8 cellular contexts compared by ENCODE assay signal in the genomic region with DNA sequence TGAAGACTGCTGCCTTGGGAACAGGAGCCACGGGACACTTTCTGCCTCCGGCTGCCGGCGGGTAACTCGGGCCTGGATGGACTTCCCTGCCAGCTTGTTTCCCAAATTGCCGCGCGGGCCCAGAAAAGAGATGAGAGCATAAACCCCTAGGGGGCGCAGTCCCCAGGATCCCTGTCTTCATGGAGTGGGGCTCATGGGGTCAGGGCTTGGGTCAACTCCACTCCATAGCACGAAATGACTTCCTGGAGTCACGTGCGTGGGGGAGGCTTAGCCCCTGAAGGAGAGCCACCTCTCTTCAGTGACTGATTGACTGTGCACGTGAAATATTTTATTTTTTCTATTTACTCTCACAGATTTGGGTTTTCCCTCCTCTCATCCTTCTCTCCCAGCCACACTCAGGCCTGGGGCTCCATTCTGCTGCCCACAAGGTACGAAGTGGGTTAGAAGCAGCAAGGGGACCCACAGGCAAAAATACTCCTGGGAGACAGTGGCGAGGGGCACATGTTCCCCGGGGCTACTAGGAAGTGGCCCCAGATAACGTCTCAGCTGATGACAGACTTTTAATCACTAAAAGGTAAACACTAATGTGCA. TPM values are rescaled to one million over a fixed set of nuclear protein-coding genes. Genes with fewer than 3 reads are reported as not detected.
DNase-seq lines count a peak whose midpoint lies in the region; ATAC-seq and TF ChIP-seq lines count a peak whose summit lies in the region.

No MANE protein-coding gene starts in this region.

- peaks cover 6% of the 10 kb centered on the region for H3K4me1 ChIP-seq in NT2/D1 (ENCODE audit: insufficient read depth, insufficient read length)

- peak; percentile 71 for TF ChIP-seq CTCF in epithelial cell of proximal tubule (conservative IDR thresholded peaks at IDR 0.05; ENCODE audit: low read depth, low read length)

- ATAC-seq in stimulated activated naive CD8-positive, alpha-beta T cell treated with anti-CD3 and anti-CD28 coated beads, Interleukin-15, Interleukin-2, amounts not matched to agents 100 U/mL and 50 U/mL, for 24 hours, result no peak
- ATAC-seq in GM21717 (IDR thresholded peaks at IDR 0.05; ENCODE audit: unreplicated experiment) (no peak), GM19324 (IDR thresholded peaks at IDR 0.05; ENCODE audit: low FRiP score, unreplicated experiment) (no peak)

- no peaks in the 10 kb centered on the region for H3K9me3 ChIP-seq in NT2/D1 (ENCODE audit: insufficient read depth, low read length)

- H3K4me3 ChIP-seq in NT2/D1 (ENCODE audit: insufficient read length, low read depth) (no peak overlapping the region), epithelial cell of proximal tubule (ENCODE audit: low read depth, low read length) (no peak overlapping the region)

- peaks cover 8% of the 10 kb centered on the region for H3K36me3 ChIP-seq in NT2/D1 (ENCODE audit: insufficient read depth, insufficient read length, low read length)

- no peak overlapping the region for H3K9ac ChIP-seq in NT2/D1 (ENCODE audit: insufficient read length, low read depth)

- H3K27me3 ChIP-seq in NT2/D1 (ENCODE audit: insufficient read depth, insufficient read length), result no peaks in the 10 kb centered on the region

- peak; percentile 11 for DNase-seq in stimulated activated CD4-positive, alpha-beta T cell treated with anti-CD3 and anti-CD28 coated beads, Interleukin-12 subunit alpha, Interleukin-12 subunit beta, amount 100 ng/mL, for 4 hours
- DNase-seq in stimulated activated CD4-positive, alpha-beta T cell treated with anti-CD3 and anti-CD28 coated beads, Interleukin-4, amount 100 ng/mL, for 4 hours, result no peak
- DNase-seq in NT2/D1 (ENCODE audit: low read depth, low spot score), result peak; percentile 20
- DNase-seq in epithelial cell of proximal tubule (ENCODE audit: low read depth), result no peak
- DNase-seq in stimulated activated naive CD8-positive, alpha-beta T cell treated with anti-CD3 and anti-CD28 coated beads, Interleukin-15, Interleukin-2, amounts not matched to agents 100 U/mL and 50 U/mL, for 24 hours, result peak; percentile 67
- no peak for DNase-seq in RKO (ENCODE audit: low spot score)

RNA-seq across cellular contexts. Expression of a gene that starts 10.0 kb away (rescaled TPM):
- 6.1 and 7.0 TPM in 2 replicates for total RNA-seq in epithelial cell of proximal tubule

RNA-seq across cellular contexts. Expression of a gene that starts 22.3 kb away (rescaled TPM):
- total RNA-seq in epithelial cell of proximal tubule, result 18.7 and 21.3 TPM in 2 replicates

RNA-seq across cellular contexts. Expression of a gene that starts 57.4 kb away (rescaled TPM):
- 52.5 and 73.9 TPM in 2 replicates for total RNA-seq in epithelial cell of proximal tubule

Comparison
In these comparisons a context has a peak if more than half of its experiments do, and no peak if none do; other contexts are left out.
1. DNase-seq: peak in stimulated activated CD4-positive, alpha-beta T cell treated with anti-CD3 and anti-CD28 coated beads, Interleukin-12 subunit alpha, Interleukin-12 subunit beta, amount 100 ng/mL, for 4 hours (single experiment), NT2/D1 (single experiment) and stimulated activated naive CD8-positive, alpha-beta T cell treated with anti-CD3 and anti-CD28 coated beads, Interleukin-15, Interleukin-2, amounts not matched to agents 100 U/mL and 50 U/mL, for 24 hours (single experiment); none in stimulated activated CD4-positive, alpha-beta T cell treated with anti-CD3 and anti-CD28 coated beads, Interleukin-4, amount 100 ng/mL, for 4 hours (0 of 2), epithelial cell of proximal tubule (single experiment) and RKO (single experiment).